Comparison of ENCODE assay signal across 25 cellular contexts in the genomic region with DNA sequence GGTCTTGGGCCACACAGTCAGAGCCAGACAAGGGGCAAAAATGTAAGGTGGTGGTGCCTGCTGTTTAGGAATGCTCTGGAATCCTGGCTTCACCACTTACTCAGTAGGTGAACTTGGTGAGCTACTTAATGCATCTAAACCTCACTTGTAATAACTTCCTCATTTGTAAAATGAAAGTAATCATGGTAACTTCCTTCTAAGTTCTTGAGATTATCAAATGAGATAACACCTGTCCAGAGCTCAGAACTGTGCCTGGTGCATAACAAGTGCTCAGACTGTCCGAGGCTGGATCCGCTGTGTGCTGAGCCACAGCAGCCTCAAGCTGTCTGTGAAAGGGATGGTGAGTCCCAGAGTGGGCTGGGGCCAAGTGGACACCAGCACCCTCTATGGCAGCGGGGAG.
"Had no signal": no experiment of that assay in that cellular context is flagged by ENCODE, and none has a peak within 500 bp of the region (broad histone marks: within the 10 kb centered on the region; RNA-seq: fewer than 3 reads in every experiment).

No MANE protein-coding gene starts in this region.

- H3K36me3 ChIP-seq: esophagus squamous epithelium, heart right ventricle, left ventricle myocardium inferior, ovary, tibial nerve had no signal

- H3K4me3 Mint-ChIP-seq: activated CD4-positive, alpha-beta T cell treated with anti-CD3 and anti-CD28 coated beads for 36 hours; activated naive CD8-positive, alpha-beta T cell; central memory CD8-positive, alpha-beta T cell; dendritic cell treated with granulocyte-macrophage colony-stimulating factor and Interleukin-4, amounts not matched to agents 40 ng/mL and 50 ng/mL, for 4 days; natural killer cell treated with Interleukin-12 subunit alpha and Interleukin-12 subunit beta and Interleukin-15 and Interleukin-18, amount 100 ng/mL, for 72 hours had no signal

- H3K4me3 ChIP-seq: esophagus squamous epithelium, heart right ventricle, left ventricle myocardium inferior, lung, mucosa of descending colon, ovary, skin epidermis, tibial nerve had no signal

- H3K4me1 Mint-ChIP-seq: activated CD4-positive, alpha-beta T cell treated with anti-CD3 and anti-CD28 coated beads for 36 hours; central memory CD8-positive, alpha-beta T cell had no signal

- H3K36me3 Mint-ChIP-seq: activated naive CD8-positive, alpha-beta T cell; natural killer cell treated with Interleukin-12 subunit alpha and Interleukin-12 subunit beta and Interleukin-15 and Interleukin-18, amount 100 ng/mL, for 72 hours had no signal

- H3K9me3 ChIP-seq: esophagus squamous epithelium, heart right ventricle, left ventricle myocardium inferior, mucosa of descending colon, ovary, tibial nerve had no signal

- DNase-seq: activated CD4-positive, alpha-beta T cell treated with anti-CD3 and anti-CD28 coated beads for 36 hours; activated CD4-positive, CD25-positive, alpha-beta regulatory T cell; activated CD8-positive, alpha-beta memory T cell treated with anti-CD3 and anti-CD28 coated beads for 24 hours; activated effector memory CD4-positive, alpha-beta T cell treated with Interleukin-2 at 50 U/mL for 16 hours; activated naive CD4-positive, alpha-beta T cell treated with Interleukin-2 at 50 U/mL for 16 hours; anterior cingulate cortex; effector CD4-positive, alpha-beta T cell; esophagus squamous epithelium; foreskin melanocyte; heart right ventricle; kidney glomerular epithelial cell; left ventricle myocardium inferior; mucosa of descending colon; ovary; retina; stimulated activated naive CD4-positive, alpha-beta T cell treated with Interleukin-2 at 50 U/mL for 16 hours had no signal

- ATAC-seq: activated CD4-positive, alpha-beta T cell treated with anti-CD3 and anti-CD28 coated beads for 36 hours; heart right ventricle; mucosa of descending colon; sciatic nerve had no signal

- H3K27me3 Mint-ChIP-seq: dendritic cell treated with granulocyte-macrophage colony-stimulating factor and Interleukin-4, amounts not matched to agents 40 ng/mL and 50 ng/mL, for 4 days; natural killer cell treated with Interleukin-12 subunit alpha and Interleukin-12 subunit beta and Interleukin-15 and Interleukin-18, amount 100 ng/mL, for 72 hours; progenitor cell of endocrine pancreas had no signal

- H3K4me1 ChIP-seq: esophagus squamous epithelium had no signal

- H3K27ac ChIP-seq: esophagus squamous epithelium, heart right ventricle, left ventricle myocardium inferior, ovary, skin epidermis, tibial nerve had no signal

- H3K9me3 Mint-ChIP-seq: central memory CD8-positive, alpha-beta T cell; dendritic cell treated with granulocyte-macrophage colony-stimulating factor and Interleukin-4, amounts not matched to agents 40 ng/mL and 50 ng/mL, for 4 days; natural killer cell treated with Interleukin-12 subunit alpha and Interleukin-12 subunit beta and Interleukin-15 and Interleukin-18, amount 100 ng/mL, for 72 hours had no signal

- H3K27ac Mint-ChIP-seq: activated CD4-positive, alpha-beta T cell treated with anti-CD3 and anti-CD28 coated beads for 36 hours; activated naive CD8-positive, alpha-beta T cell; dendritic cell treated with granulocyte-macrophage colony-stimulating factor and Interleukin-4, amounts not matched to agents 40 ng/mL and 50 ng/mL, for 4 days; natural killer cell treated with Interleukin-12 subunit alpha and Interleukin-12 subunit beta and Interleukin-15 and Interleukin-18, amount 100 ng/mL, for 72 hours; progenitor cell of endocrine pancreas had no signal

- H3K27me3 ChIP-seq: esophagus squamous epithelium, heart right ventricle, ovary, tibial nerve had no signal
